ENCODE assay signal across 22 cellular contexts in the genomic region with DNA sequence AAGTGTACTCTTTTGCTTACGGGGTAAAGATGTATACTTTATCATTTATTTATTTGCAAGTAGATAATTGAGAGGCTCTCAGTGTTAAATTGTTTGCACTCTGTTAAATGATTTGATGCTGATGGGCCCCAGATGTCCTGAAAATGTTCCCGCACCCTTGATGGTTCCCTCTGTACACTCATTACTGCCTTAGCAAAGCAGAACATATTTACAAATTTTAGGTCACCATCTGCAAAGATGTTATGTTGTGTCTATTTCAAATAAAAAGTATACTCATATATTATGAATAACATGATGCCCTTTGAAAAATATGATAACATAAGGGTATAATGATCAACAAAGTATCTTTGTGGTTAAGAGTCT.
"Had no signal": no experiment of that assay in that cellular context is flagged by ENCODE, and none has a peak within 500 bp of the region (broad histone marks: within the 10 kb centered on the region; RNA-seq: fewer than 3 reads in every experiment).

No MANE protein-coding gene starts in this region.

- H3K27ac ChIP-seq: dorsolateral prefrontal cortex, hepatocyte, left ventricle myocardium inferior, lower lobe of right lung, neural progenitor cell, ovary had no signal

- ATAC-seq: esophagus mucosa; left cardiac atrium; lower lobe of right lung; natural killer cell treated with Interleukin-12 subunit alpha and Interleukin-12 subunit beta and Interleukin-15 and Interleukin-18, amount 100 ng/mL, for 72 hours; right cardiac atrium had no signal

- H3K9ac ChIP-seq: neural progenitor cell had no signal

- H3K79me2 ChIP-seq: hepatocyte had no signal

- H3K9me3 Mint-ChIP-seq: neural progenitor cell had no signal

- H3K4me2 ChIP-seq: hepatocyte, neural progenitor cell had no signal

- H3K4me3 ChIP-seq: dorsolateral prefrontal cortex, hepatocyte, left ventricle myocardium inferior, lower lobe of right lung, neural progenitor cell, ovary had no signal

- H3K36me3 ChIP-seq: left ventricle myocardium inferior, lower lobe of right lung, neural progenitor cell, ovary had no signal

- H2AFZ ChIP-seq: hepatocyte, neural progenitor cell had no signal

- DNase-seq: cortex of kidney; dorsolateral prefrontal cortex; effector CD8-positive, alpha-beta T cell; foreskin melanocyte; head of caudate nucleus; kidney; left cardiac atrium; left ventricle myocardium inferior; lower lobe of right lung; midbrain; nucleus accumbens; ovary; right cardiac atrium; small intestine; stimulated activated CD4-positive, alpha-beta T cell treated with anti-CD3 and anti-CD28 coated beads, Interleukin-12 subunit alpha, Interleukin-12 subunit beta, amount 100 ng/mL, for 4 hours; stimulated activated naive CD4-positive, alpha-beta T cell treated with Interleukin-2 at 50 U/mL for 16 hours; trophoblast cell had no signal

- H3K9me3 ChIP-seq: left ventricle myocardium inferior, lower lobe of right lung, ovary had no signal

- H3K27me3 Mint-ChIP-seq: memory B cell had no signal

- H3K36me3 Mint-ChIP-seq: memory B cell; natural killer cell treated with Interleukin-12 subunit alpha and Interleukin-12 subunit beta and Interleukin-15 and Interleukin-18, amount 100 ng/mL, for 72 hours; neural progenitor cell had no signal

- H3K27me3 ChIP-seq: dorsolateral prefrontal cortex, hepatocyte, neural progenitor cell, ovary had no signal

- H3K4me1 ChIP-seq: left ventricle myocardium inferior, lower lobe of right lung, neural progenitor cell had no signal

- H3K4me1 Mint-ChIP-seq: memory B cell, neural progenitor cell had no signal

- H3K4me3 Mint-ChIP-seq: memory B cell; natural killer cell treated with Interleukin-12 subunit alpha and Interleukin-12 subunit beta and Interleukin-15 and Interleukin-18, amount 100 ng/mL, for 72 hours; neural progenitor cell had no signal

- H3K27ac Mint-ChIP-seq: memory B cell; natural killer cell treated with Interleukin-12 subunit alpha and Interleukin-12 subunit beta and Interleukin-15 and Interleukin-18, amount 100 ng/mL, for 72 hours; neural progenitor cell had no signal
